ENCODE assay signal across 7 cellular contexts in genomic region chr3:130893240-130894129, GRCh38. TPM values are rescaled to one million over a fixed set of nuclear protein-coding genes. Genes with fewer than 3 reads are reported as not detected.
A peak's percentile ranks its signal among the peaks of the same experiment; 100 is the strongest.
DNase-seq lines count a peak whose midpoint lies in the region; ATAC-seq, FAIRE-seq and TF ChIP-seq lines count a peak whose summit lies in the region.

Gene ATP2C1, plus strand, starts transcription at chr3:130894084. Its CDS starts 686 bp downstream, at chr3:130894770.

- peak within 1 kb of the TSS; percentile 90 for H3K4me2 ChIP-seq in hepatocyte

- WGBS in hepatocyte (ENCODE audit: low lambda C conversion rate, missing lambda C conversion rate): 1% methylated on average over 52 of the region's 73 CpGs

- peaks cover 3% of the 10 kb centered on the region for H3K4me1 ChIP-seq in hepatocyte (ENCODE audit: insufficient read depth)

- peak; percentile 89 for ATAC-seq in HG02981 (IDR thresholded peaks at IDR 0.05; ENCODE audit: unreplicated experiment)

- H3K36me3 ChIP-seq in hepatocyte (replicated peaks; ENCODE audit: insufficient read depth, low read depth): no peaks in the 10 kb centered on the region

- peak within 1 kb of the TSS; percentile 88 for H2AFZ ChIP-seq in hepatocyte

- peak within 1 kb of the TSS; percentile 98 for H3K27ac ChIP-seq in hepatocyte

- H3K4me3 ChIP-seq in astrocyte of the cerebellum (ENCODE audit: low read depth, low read length): peak within 1 kb of the TSS; percentile 82
- H3K4me3 ChIP-seq in hepatocyte: peak within 1 kb of the TSS; percentile 76

- peaks cover 41% of the 10 kb centered on the region for H3K79me2 ChIP-seq in hepatocyte

- H4K20me1 ChIP-seq in hepatocyte (ENCODE audit: insufficient read depth, poor library complexity, severe bottlenecking): peaks cover 22% of the 10 kb centered on the region

- in situ Hi-C loops in astrocyte of the cerebellum (cut with HindIII; ENCODE audit: low sequenced_read_pairs): no loop called here

- no peaks in the 10 kb centered on the region for H3K27me3 ChIP-seq in hepatocyte

- peak; percentile 84 for DNase-seq in GM18507 (ENCODE audit: extremely low spot score, insufficient read length, low read depth)
- DNase-seq in NCI-H2029 (lab: John Stamatoyannopoulos, UW): peak; percentile 82
- DNase-seq in T-helper 22 cell (ENCODE audit: low read depth): peak; percentile 84
- peak; percentile 85 for DNase-seq in astrocyte of the cerebellum (ENCODE audit: low read depth)
- DNase-seq in hepatocyte (ENCODE audit: low spot score): peak; percentile 99
- DNase-seq in renal cortical epithelial cell (ENCODE audit: low read depth): peak; percentile 88

- TF ChIP-seq CTCF in astrocyte of the cerebellum (IDR thresholded peaks at IDR 0.05; ENCODE audit: low read depth, low read length, missing control alignments): no peak
- no peak for TF ChIP-seq CTCF in hepatocyte (IDR thresholded peaks at IDR 0.05; ENCODE audit: poor library complexity)

- no peaks in the 10 kb centered on the region for H3K9me2 ChIP-seq in hepatocyte (replicated peaks; ENCODE audit: insufficient read depth)

- FAIRE-seq in GM18507 (lab: Jason Lieb, UNC): peak; percentile 98

- no peaks in the 10 kb centered on the region for H3K9me3 ChIP-seq in hepatocyte (ENCODE audit: low read depth)

RNA-seq across cellular contexts. Expression of gene ATP2C1, which starts in this region (rescaled TPM):
- total RNA-seq in hepatocyte (88.2 and 99.4 TPM in 2 replicates), renal cortical epithelial cell (348 and 364 TPM in 2 replicates)
- 31.5 and 33.4 TPM in 2 replicates for polyA plus RNA-seq in hepatocyte

Comparison
In these comparisons a context has a peak if more than half of its experiments do, and no peak if none do; other contexts are left out.
1. Peak in every context shown above with its lines: DNase-seq, ATAC-seq, H3K4me3 ChIP-seq and H3K27ac ChIP-seq.